23 cellular contexts compared by ENCODE assay signal in the genomic region with DNA sequence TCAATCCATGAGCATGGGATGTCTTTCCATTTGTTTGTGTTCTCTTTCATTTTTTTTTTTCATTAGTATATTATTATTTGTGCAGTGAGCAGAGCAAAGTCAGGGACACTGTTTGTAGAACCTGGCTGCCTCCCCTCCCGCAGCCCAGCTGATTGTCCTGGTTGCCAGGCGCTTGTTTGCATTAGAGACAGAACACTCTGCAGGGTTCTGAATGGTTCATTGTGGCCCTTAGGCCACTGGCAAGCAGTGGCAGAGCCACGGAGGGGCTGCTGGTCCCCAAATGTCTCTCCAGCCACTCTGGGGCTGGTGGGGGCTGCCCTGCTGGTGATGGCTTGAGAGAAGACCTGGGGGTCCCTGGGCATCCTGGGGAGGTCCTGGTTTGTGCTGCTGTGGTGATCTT.
"Had no signal": no experiment of that assay in that cellular context is flagged by ENCODE, and none has a peak within 500 bp of the region (broad histone marks: within the 10 kb centered on the region; RNA-seq: fewer than 3 reads in every experiment).

No MANE protein-coding gene starts in this region.

- H3K4me3 ChIP-seq: body of pancreas, cardiac muscle cell, heart right ventricle, lung, transverse colon, uterus had no signal

- DNase-seq: activated CD4-positive, alpha-beta T cell treated with anti-CD3 and anti-CD28 coated beads, Interleukin-2, amount 50 U/mL, for 4 hours; activated effector memory CD4-positive, alpha-beta T cell treated with anti-CD3 and anti-CD28 coated beads, Interleukin-2, amount 50 U/mL, for 16 hours; activated naive CD4-positive, alpha-beta T cell treated with anti-CD3 and anti-CD28 coated beads, Interleukin-2, amount 50 U/mL, for 16 hours; activated naive CD8-positive, alpha-beta T cell treated with anti-CD3 and anti-CD28 coated beads, Interleukin-2, amount 50 U/mL, for 24 hours; activated T-cell treated with anti-CD3 and anti-CD28 coated beads for 4 hours; anterior cingulate cortex; body of pancreas; effector CD8-positive, alpha-beta T cell; erythroblast; foreskin fibroblast; heart right ventricle; natural killer cell; small intestine; stimulated activated CD4-positive, alpha-beta T cell treated with anti-CD3 and anti-CD28 coated beads, Interleukin-15, amount 100 ng/mL, for 24 hours; T1000; transverse colon; uterus had no signal

- H3K9me3 Mint-ChIP-seq: activated naive CD8-positive, alpha-beta T cell treated with anti-CD3 and anti-CD28 coated beads, Interleukin-2, amount 50 U/mL, for 24 hours; dendritic cell treated with granulocyte-macrophage colony-stimulating factor and Interleukin-4, amounts not matched to agents 40 ng/mL and 50 ng/mL, for 4 days; natural killer cell; stimulated activated memory B cell treated with anti-CD40 and anti-IgM and Interleukin-4, amounts not matched to agents 10 μg/mL and 1 μg/mL and 100 μg/mL, for 72 hours had no signal

- ATAC-seq: activated naive CD8-positive, alpha-beta T cell treated with anti-CD3 and anti-CD28 coated beads, Interleukin-2, amount 50 U/mL, for 24 hours; body of pancreas; heart right ventricle; natural killer cell; sciatic nerve; stimulated activated memory B cell treated with anti-CD40 and anti-IgM and Interleukin-4, amounts not matched to agents 10 μg/mL and 1 μg/mL and 100 μg/mL, for 72 hours; WTC11 had no signal

- H3K36me3 Mint-ChIP-seq: natural killer cell; stimulated activated memory B cell treated with anti-CD40 and anti-IgM and Interleukin-4, amounts not matched to agents 10 μg/mL and 1 μg/mL and 100 μg/mL, for 72 hours; WTC11 had no signal

- H3K27ac Mint-ChIP-seq: activated naive CD8-positive, alpha-beta T cell treated with anti-CD3 and anti-CD28 coated beads, Interleukin-2, amount 50 U/mL, for 24 hours; dendritic cell treated with granulocyte-macrophage colony-stimulating factor and Interleukin-4, amounts not matched to agents 40 ng/mL and 50 ng/mL, for 4 days; natural killer cell; stimulated activated memory B cell treated with anti-CD40 and anti-IgM and Interleukin-4, amounts not matched to agents 10 μg/mL and 1 μg/mL and 100 μg/mL, for 72 hours; WTC11 had no signal

- H3K36me3 ChIP-seq: cardiac muscle cell, heart right ventricle, transverse colon, uterus had no signal

- H3K4me3 Mint-ChIP-seq: activated naive CD8-positive, alpha-beta T cell treated with anti-CD3 and anti-CD28 coated beads, Interleukin-2, amount 50 U/mL, for 24 hours; dendritic cell treated with granulocyte-macrophage colony-stimulating factor and Interleukin-4, amounts not matched to agents 40 ng/mL and 50 ng/mL, for 4 days; natural killer cell; stimulated activated memory B cell treated with anti-CD40 and anti-IgM and Interleukin-4, amounts not matched to agents 10 μg/mL and 1 μg/mL and 100 μg/mL, for 72 hours; WTC11 had no signal

- H3K9me3 ChIP-seq: body of pancreas, heart right ventricle, transverse colon, uterus had no signal

- H3K27me3 ChIP-seq: body of pancreas, cardiac muscle cell, heart right ventricle, transverse colon, uterus had no signal

- H3K27ac ChIP-seq: body of pancreas, cardiac muscle cell, heart right ventricle, uterus had no signal
